8 cellular contexts compared by ENCODE assay signal in the genomic region with DNA sequence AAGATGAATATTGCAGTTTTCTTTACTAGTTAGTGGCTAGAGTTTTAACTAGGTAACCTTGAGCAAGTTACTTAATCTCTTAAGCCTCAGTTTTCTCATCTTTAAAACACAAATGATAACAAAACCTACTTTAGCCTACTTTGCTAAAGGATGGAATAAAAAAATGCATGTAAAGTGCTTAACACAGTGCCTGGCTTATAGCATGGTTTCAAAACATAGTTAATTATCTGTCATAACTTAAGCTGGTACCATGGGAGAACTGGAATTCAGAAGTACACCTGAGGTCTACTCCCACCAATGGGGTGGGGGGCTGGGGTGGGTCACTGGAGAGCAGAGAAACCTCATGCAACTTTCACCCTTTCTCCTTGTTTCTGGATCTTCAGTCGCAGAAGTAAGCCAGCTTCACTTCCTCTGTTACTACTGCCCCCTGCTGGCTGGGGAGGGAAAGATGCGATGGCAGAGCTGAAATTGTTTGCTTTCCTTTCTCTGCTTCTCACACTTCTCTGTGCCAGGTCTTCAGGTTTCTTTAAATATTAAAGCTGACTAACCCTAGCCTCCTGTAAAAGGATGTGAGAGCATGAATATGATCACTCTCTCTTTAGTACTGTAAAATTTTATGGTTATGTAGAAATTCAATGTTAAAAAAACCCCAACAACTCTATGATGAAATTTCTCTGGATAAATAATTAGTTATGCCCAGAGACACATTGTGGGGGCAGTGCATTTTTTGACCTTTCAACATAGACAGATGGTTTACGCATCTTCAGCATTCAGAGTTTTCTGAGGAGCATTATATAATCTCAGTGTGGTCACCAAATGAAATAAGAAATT.
DNase-seq lines count a peak whose midpoint lies in the region; TF ChIP-seq lines count a peak whose summit lies in the region.

No MANE protein-coding gene starts in this region.

- peak; percentile 41 for DNase-seq in GM19240 (ENCODE audit: insufficient read length, low spot score)
- DNase-seq in HT1080 (ENCODE audit: low read depth), result peak; percentile 52
- peak; percentile 61 for DNase-seq in RPMI7951 (ENCODE audit: low read depth)
- peak; percentile 13 for DNase-seq in activated effector memory CD4-positive, alpha-beta T cell treated with Interleukin-2 at 50 U/mL for 16 hours
- peak; percentile 37 for DNase-seq in glomerular endothelial cell (ENCODE audit: extremely low read depth, low read depth, low spot score)
- DNase-seq in ovary, result peak in 4 of 5 donors; percentile 20 to 56 (median 30)
- DNase-seq in tibial artery, result peak; percentile 76 to 86

- TF ChIP-seq POLR2A in ovary (IDR thresholded peaks at IDR 0.05), result no peak

- H3K4me1 ChIP-seq in ovary (ENCODE audit: insufficient read depth) (no peaks in the 10 kb centered on the region), tibial artery (peaks cover 0 to 23% (median 9%) of the 10 kb centered on the region in 4 donors)

- H3K27me3 ChIP-seq in ovary, result no peaks in the 10 kb centered on the region
- no peaks in the 10 kb centered on the region for H3K27me3 ChIP-seq in tibial artery

- 3 to 9% (median 8%) methylated on average over 3 of the region's 3 CpGs for WGBS in ovary, 3 donors

- intact Hi-C loops in ovary (cut with DNase I) (no loop called here), tibial artery (cut with DNase I; ENCODE audit: low total_unique reads) (no loop called here)

- H3K4me3 ChIP-seq in ovary (no peak overlapping the region), tibial artery (no peak overlapping the region)

- TF ChIP-seq EP300 in ovary (IDR thresholded peaks at IDR 0.05), result no peak

- H3K27ac ChIP-seq in C4-2B (peak overlapping the region; percentile 78), ovary (no peak overlapping the region), tibial artery (peak overlapping the region; percentile 30 to 55)

- no peaks in the 10 kb centered on the region for H3K36me3 ChIP-seq in ovary
- H3K36me3 ChIP-seq in tibial artery, result no peaks in the 10 kb centered on the region

- H3K9me3 ChIP-seq in ovary (no peaks in the 10 kb centered on the region), tibial artery (no peaks in the 10 kb centered on the region)

- TF ChIP-seq CTCF in C4-2B (conservative IDR thresholded peaks at IDR 0.05) (peak; percentile 95), ovary (IDR thresholded peaks at IDR 0.05) (no peak), tibial artery (IDR thresholded peaks at IDR 0.05) (peak; percentile 75 to 80)

Comparison
In these comparisons a context has a peak if more than half of its experiments do, and no peak if none do; other contexts are left out.
1. H3K27ac ChIP-seq: peak in C4-2B (single experiment) and tibial artery (2 of 2); none in ovary (0 of 2).
2. CTCF ChIP-seq: peak in C4-2B (single experiment) and tibial artery (2 of 2); none in ovary (0 of 3).
3. DNase-seq: peak in every context shown above with its lines; median percentile 81 in tibial artery; 61 in RPMI7951; 52 in HT1080; 41 in GM19240; 37 in glomerular endothelial cell; 30 in ovary; 13 in activated effector memory CD4-positive, alpha-beta T cell treated with Interleukin-2 at 50 U/mL for 16 hours.